8 cellular contexts compared by ENCODE assay signal in genomic region chr6:53064255-53064654, GRCh38. TPM values are rescaled to one million over a fixed set of nuclear protein-coding genes. Genes with fewer than 3 reads are reported as not detected.
A peak's percentile ranks its signal among the peaks of the same experiment; 100 is the strongest.
DNase-seq lines count a peak whose midpoint lies in the region; ATAC-seq and TF ChIP-seq lines count a peak whose summit lies in the region.
"Not testable (repeated sequence)": the region's sequence is repeated elsewhere in the genome, so short reads cannot be mapped to it uniquely, and the experiment has no call there.

No MANE protein-coding gene starts in this region.

- DNase-seq in ELF-1 (ENCODE audit: low read depth, low spot score) = peak; percentile 8
- peak; percentile 12 for DNase-seq in activated CD4-positive, alpha-beta T cell treated with anti-CD3 and anti-CD28 coated beads for 48 hours
- peak; percentile 12 for DNase-seq in activated naive CD8-positive, alpha-beta T cell treated with anti-CD3 and anti-CD28 coated beads, Interleukin-2, amount 50 U/mL, for 24 hours
- DNase-seq in fibroblast of mammary gland (ENCODE audit: low read depth) = not testable (repeated sequence)
- peak in 1 of 2 donors; percentile 19 for DNase-seq in uterus

- H3K27me3 ChIP-seq in OCI-LY1 (ENCODE audit: insufficient read depth, low read length); muscle layer of duodenum (ENCODE audit: low read depth, low read length); rectal smooth muscle tissue (ENCODE audit: control insufficient read depth, insufficient read depth, low read length); uterus: not testable (repeated sequence)

- TF ChIP-seq CTCF in OCI-LY1 (IDR thresholded peaks at IDR 0.05; ENCODE audit: low read length); fibroblast of mammary gland (conservative IDR thresholded peaks at IDR 0.05; ENCODE audit: control insufficient read depth, insufficient read depth, low read depth, low read length); uterus (IDR thresholded peaks at IDR 0.05): not testable (repeated sequence)

- ATAC-seq in activated naive CD8-positive, alpha-beta T cell treated with anti-CD3 and anti-CD28 coated beads, Interleukin-2, amount 50 U/mL, for 24 hours = not testable (repeated sequence)

- not testable (repeated sequence) for TF ChIP-seq POLR2A in uterus (IDR thresholded peaks at IDR 0.05)

- intact Hi-C loops in uterus (cut with DNase I; ENCODE audit: low total_unique reads) = not testable (repeated sequence)

- H3K36me3 Mint-ChIP-seq in activated naive CD8-positive, alpha-beta T cell treated with anti-CD3 and anti-CD28 coated beads, Interleukin-2, amount 50 U/mL, for 24 hours (ENCODE audit: low read depth) = not testable (repeated sequence)

- H3K4me1 ChIP-seq in OCI-LY1 (ENCODE audit: insufficient read depth, low read length, severe bottlenecking) = peaks cover 37% of the 10 kb centered on the region
- H3K4me1 ChIP-seq in muscle layer of duodenum (ENCODE audit: control insufficient read depth in 1 of 2, insufficient read depth in 2 of 2, low read length in 2 of 2) = peaks cover 4 to 52% of the 10 kb centered on the region in 2 donors
- peaks cover 12% of the 10 kb centered on the region for H3K4me1 ChIP-seq in rectal smooth muscle tissue (ENCODE audit: control insufficient read depth, insufficient read depth, low read length)
- H3K4me1 ChIP-seq in uterus = not testable (repeated sequence)

- H2AFZ ChIP-seq in OCI-LY1 (ENCODE audit: low read length) = peak overlapping the region; percentile 2; the same call in 1 of the 2 replicates

- H3F3A ChIP-seq in OCI-LY1 (ENCODE audit: insufficient read depth, low read length) = not testable (repeated sequence)

- H3K36me3 ChIP-seq in OCI-LY1 (ENCODE audit: insufficient read depth, low read length); muscle layer of duodenum (ENCODE audit: control insufficient read depth in 1 of 2, insufficient read depth in 2 of 2, low read length in 2 of 2); rectal smooth muscle tissue (ENCODE audit: control insufficient read depth, insufficient read depth, low read length); uterus: not testable (repeated sequence)

- H3K4me3 Mint-ChIP-seq in activated naive CD8-positive, alpha-beta T cell treated with anti-CD3 and anti-CD28 coated beads, Interleukin-2, amount 50 U/mL, for 24 hours = peak overlapping the region; percentile 90

- H3K9me3 ChIP-seq in OCI-LY1 (ENCODE audit: low read length); muscle layer of duodenum (ENCODE audit: control insufficient read depth in 1 of 2, low read length in 2 of 2); uterus: not testable (repeated sequence)

- not testable (repeated sequence) for H3K27me3 Mint-ChIP-seq in activated naive CD8-positive, alpha-beta T cell treated with anti-CD3 and anti-CD28 coated beads, Interleukin-2, amount 50 U/mL, for 24 hours

- H3K27ac ChIP-seq in OCI-LY1 (ENCODE audit: low read depth, low read length, poor library complexity, severe bottlenecking); muscle layer of duodenum (ENCODE audit: low read length); rectal smooth muscle tissue (ENCODE audit: low read depth, low read length): not testable (repeated sequence)
- peak overlapping the region; percentile 27 to 96 for H3K27ac ChIP-seq in uterus

- peak overlapping the region; percentile 94 for H3K27ac Mint-ChIP-seq in activated naive CD8-positive, alpha-beta T cell treated with anti-CD3 and anti-CD28 coated beads, Interleukin-2, amount 50 U/mL, for 24 hours

- H3K9ac ChIP-seq in OCI-LY1 (ENCODE audit: low read length); rectal smooth muscle tissue (ENCODE audit: low read length): not testable (repeated sequence)

- not testable (repeated sequence) for H3K9me2 ChIP-seq in OCI-LY1 (ENCODE audit: low read depth, low read length)

- H3K4me1 Mint-ChIP-seq in activated naive CD8-positive, alpha-beta T cell treated with anti-CD3 and anti-CD28 coated beads, Interleukin-2, amount 50 U/mL, for 24 hours = peaks cover 57% of the 10 kb centered on the region

- H4K20me1 ChIP-seq in OCI-LY1 (ENCODE audit: insufficient read depth, low read length) = not testable (repeated sequence)

- H3K9me3 Mint-ChIP-seq in activated naive CD8-positive, alpha-beta T cell treated with anti-CD3 and anti-CD28 coated beads, Interleukin-2, amount 50 U/mL, for 24 hours = not testable (repeated sequence)

- H3K79me2 ChIP-seq in OCI-LY1 (ENCODE audit: insufficient read depth, low read length) = not testable (repeated sequence)

- H3K4me2 ChIP-seq in OCI-LY1 (ENCODE audit: low read length) = peak overlapping the region; percentile 94

- H3K4me3 ChIP-seq in OCI-LY1 (ENCODE audit: low read depth, low read length, poor library complexity, severe bottlenecking) (peak overlapping the region; percentile 84), fibroblast of mammary gland (ENCODE audit: control insufficient read depth, low read depth, low read length) (peak overlapping the region; percentile 89), muscle layer of duodenum (ENCODE audit: low read depth in 1 of 2, low read length in 2 of 2) (peak overlapping the region; percentile 98 to 99), rectal smooth muscle tissue (ENCODE audit: low read length) (peak overlapping the region; percentile 94), uterus (peak overlapping the region in 1 of 2 donors; percentile 93)

RNA-seq across cellular contexts. Expression of gene FBXO9, which starts 0.9 kb away (rescaled TPM):
- total RNA-seq in uterus = 100 to 1,000 TPM in 1 of 4 donors, 10 to 100 TPM in 3; 13.8 to 138 (median 34.4) TPM

RNA-seq across cellular contexts. Expression of gene CILK1, which starts 2.6 kb away (rescaled TPM):
- 10 to 100 TPM in 3 of 4 donors, 1 to 10 TPM in 1; 9.9 to 18.2 (median 12.9) TPM for total RNA-seq in uterus
